In the genomic region with DNA sequence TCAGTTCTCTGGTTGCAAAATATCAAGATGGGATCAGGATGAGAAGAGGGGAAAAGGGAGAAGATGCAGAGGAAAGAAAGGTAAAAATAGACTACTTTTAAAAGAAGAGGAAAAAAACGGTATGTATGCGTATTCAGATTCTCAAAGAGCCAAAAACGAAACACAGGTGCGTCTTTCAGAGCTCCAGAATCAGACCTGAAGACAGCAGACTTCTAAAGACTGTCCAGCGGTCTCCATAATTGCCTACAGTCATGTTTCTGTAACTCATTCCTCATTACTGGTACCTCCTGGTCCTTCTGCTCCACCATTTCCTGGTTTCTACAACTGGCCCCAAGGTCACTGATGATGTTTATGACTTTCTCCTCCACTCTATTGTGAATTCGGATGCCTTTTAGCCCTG, we compare ENCODE assay signal across 36 cellular contexts.
"Had no signal": no experiment of that assay in that cellular context is flagged by ENCODE, and none has a peak within 500 bp of the region (broad histone marks: within the 10 kb centered on the region; RNA-seq: fewer than 3 reads in every experiment).

No MANE protein-coding gene starts in this region.

- H3K4me1 Mint-ChIP-seq: activated naive CD4-positive, alpha-beta T cell treated with anti-CD3 and anti-CD28 coated beads, Interleukin-2, amount 10 ng/mL, durations not matched to agents 7 days and 5 days; activated naive CD4-positive, alpha-beta T cell treated with anti-CD3 and anti-CD28 coated beads, Interleukin-2, amount 50 U/mL, for 24 hours; activated naive CD8-positive, alpha-beta T cell treated with anti-CD3 and anti-CD28 coated beads, Interleukin-2, amount 50 U/mL, for 24 hours; activated T-helper 17 cell treated with anti-CD3 and anti-CD28 coated beads, Interleukin-2, amount 50 U/mL, for 72 hours; central memory CD8-positive, alpha-beta T cell had no signal

- H3K36me3 ChIP-seq: adrenal gland, ascending aorta, brain microvascular endothelial cell, breast epithelium, cardiac muscle cell had no signal

- H3K36me3 Mint-ChIP-seq: activated naive CD4-positive, alpha-beta T cell treated with anti-CD3 and anti-CD28 coated beads, Interleukin-2, amount 10 ng/mL, durations not matched to agents 7 days and 5 days; activated naive CD4-positive, alpha-beta T cell treated with anti-CD3 and anti-CD28 coated beads, Interleukin-2, amount 50 U/mL, for 24 hours; activated naive CD4-positive, alpha-beta T cell treated with anti-CD3 and anti-CD28 coated beads, Interleukin-2, amount 50 U/mL, for 72 hours; activated naive CD8-positive, alpha-beta T cell; activated naive CD8-positive, alpha-beta T cell treated with anti-CD3 and anti-CD28 coated beads for 36 hours; activated naive CD8-positive, alpha-beta T cell treated with anti-CD3 and anti-CD28 coated beads, Interleukin-2, amount 10 ng/mL, durations not matched to agents 7 days and 5 days; brain had no signal

- H3K4me1 ChIP-seq: body of pancreas, breast epithelium had no signal

- H3K27ac ChIP-seq: adrenal gland, ascending aorta, body of pancreas, brain microvascular endothelial cell, breast epithelium, cardiac muscle cell had no signal

- H3K9me3 ChIP-seq: adrenal gland, ascending aorta, body of pancreas, breast epithelium had no signal

- H3K27ac Mint-ChIP-seq: activated naive CD4-positive, alpha-beta T cell treated with anti-CD3 and anti-CD28 coated beads for 36 hours; activated naive CD4-positive, alpha-beta T cell treated with anti-CD3 and anti-CD28 coated beads, Interleukin-2, amount 10 ng/mL, durations not matched to agents 7 days and 5 days; activated naive CD4-positive, alpha-beta T cell treated with anti-CD3 and anti-CD28 coated beads, Interleukin-2, amount 50 U/mL, for 24 hours; activated naive CD4-positive, alpha-beta T cell treated with anti-CD3 and anti-CD28 coated beads, Interleukin-2, amount 50 U/mL, for 72 hours; activated naive CD8-positive, alpha-beta T cell; activated naive CD8-positive, alpha-beta T cell treated with anti-CD3 and anti-CD28 coated beads for 36 hours; activated naive CD8-positive, alpha-beta T cell treated with anti-CD3 and anti-CD28 coated beads, Interleukin-2, amount 10 ng/mL, durations not matched to agents 7 days and 5 days; activated naive CD8-positive, alpha-beta T cell treated with anti-CD3 and anti-CD28 coated beads, Interleukin-2, amount 50 U/mL, for 24 hours; activated T-cell treated with anti-CD3 and anti-CD28 coated beads, Interleukin-2, amount 50 U/mL, for 24 hours; activated T-cell treated with anti-CD3 and anti-CD28 coated beads, Interleukin-2, amount 50 U/mL, for 72 hours; activated T-helper 1 cell treated with anti-CD3 and anti-CD28 coated beads, Interleukin-12 subunit alpha, Interleukin-12 subunit beta, Interleukin-2, Interleukin-4 antibody, amounts not matched to agents 30 ng/mL and 10 ng/mL and 1 ng/mL, durations not matched to agents 14 hours and 24 hours and 36 hours; activated T-helper 17 cell treated with anti-CD3 and anti-CD28 coated beads, Interleukin-2, amount 50 U/mL, for 72 hours; activated T-helper 2 cell treated with anti-CD3 and anti-CD28 coated beads, Interferon-gamma antibody, Interleukin-2, Interleukin-4, amounts not matched to agents 10 μg/mL and 5 μg/mL and 100 μg/mL, durations not matched to agents 14 hours and 24 hours and 36 hours; brain had no signal

- H3K4me3 Mint-ChIP-seq: activated naive CD4-positive, alpha-beta T cell treated with anti-CD3 and anti-CD28 coated beads for 36 hours; activated naive CD4-positive, alpha-beta T cell treated with anti-CD3 and anti-CD28 coated beads, Interleukin-2, amount 10 ng/mL, durations not matched to agents 7 days and 5 days; activated naive CD4-positive, alpha-beta T cell treated with anti-CD3 and anti-CD28 coated beads, Interleukin-2, amount 50 U/mL, for 24 hours; activated naive CD8-positive, alpha-beta T cell; activated naive CD8-positive, alpha-beta T cell treated with anti-CD3 and anti-CD28 coated beads for 36 hours; activated naive CD8-positive, alpha-beta T cell treated with anti-CD3 and anti-CD28 coated beads, Interleukin-2, amount 10 ng/mL, durations not matched to agents 7 days and 5 days; activated naive CD8-positive, alpha-beta T cell treated with anti-CD3 and anti-CD28 coated beads, Interleukin-2, amount 50 U/mL, for 24 hours; activated T-cell treated with anti-CD3 and anti-CD28 coated beads, Interleukin-2, amount 50 U/mL, for 24 hours; activated T-cell treated with anti-CD3 and anti-CD28 coated beads, Interleukin-2, amount 50 U/mL, for 4 hours; activated T-cell treated with anti-CD3 and anti-CD28 coated beads, Interleukin-2, amount 50 U/mL, for 72 hours; activated T-helper 1 cell treated with anti-CD3 and anti-CD28 coated beads, Interleukin-12 subunit alpha, Interleukin-12 subunit beta, Interleukin-2, Interleukin-4 antibody, amounts not matched to agents 30 ng/mL and 10 ng/mL and 1 ng/mL, durations not matched to agents 14 hours and 24 hours and 36 hours; activated T-helper 17 cell treated with anti-CD3 and anti-CD28 coated beads, Interleukin-2, amount 50 U/mL, for 72 hours; brain; central memory CD8-positive, alpha-beta T cell had no signal

- DNase-seq: activated effector memory CD4-positive, alpha-beta T cell treated with anti-CD3 and anti-CD28 coated beads, Interleukin-2, amount 50 U/mL, for 16 hours; activated effector memory CD4-positive, alpha-beta T cell treated with Interleukin-2 at 50 U/mL for 16 hours; activated gamma-delta T cell; activated gamma-delta T cell treated with Interleukin-2 at 50 U/mL for 16 hours; activated naive CD4-positive, alpha-beta T cell; activated naive CD4-positive, alpha-beta T cell treated with anti-CD3 and anti-CD28 coated beads for 36 hours; activated naive CD4-positive, alpha-beta T cell treated with anti-CD3 and anti-CD28 coated beads, Interleukin-2, amount 10 ng/mL, durations not matched to agents 7 days and 5 days; activated naive CD4-positive, alpha-beta T cell treated with anti-CD3 and anti-CD28 coated beads, Interleukin-2, amount 50 U/mL, for 16 hours; activated naive CD4-positive, alpha-beta T cell treated with Interleukin-2 at 50 U/mL for 16 hours; activated naive CD8-positive, alpha-beta T cell treated with anti-CD3 and anti-CD28 coated beads for 36 hours; activated naive CD8-positive, alpha-beta T cell treated with anti-CD3 and anti-CD28 coated beads, Interleukin-2, amount 10 ng/mL, durations not matched to agents 7 days and 5 days; activated naive CD8-positive, alpha-beta T cell treated with anti-CD3 and anti-CD28 coated beads, Interleukin-2, amount 50 U/mL, for 24 hours; activated T-cell treated with anti-CD3 and anti-CD28 coated beads, Interleukin-2, amount 50 U/mL, for 1 hour; activated T-cell treated with anti-CD3 and anti-CD28 coated beads, Interleukin-2, amount 50 U/mL, for 24 hours; activated T-cell treated with anti-CD3 and anti-CD28 coated beads, Interleukin-2, amount 50 U/mL, for 4 hours; activated T-cell treated with anti-CD3 and anti-CD28 coated beads, Interleukin-2, amount 50 U/mL, for 48 hours; activated T-cell treated with anti-CD3 and anti-CD28 coated beads, Interleukin-2, amount 50 U/mL, for 72 hours; adrenal gland; amniotic stem cell; amygdala; aorta; body of pancreas; brain microvascular endothelial cell; central memory CD4-positive, alpha-beta T cell; cerebellar nuclear complex had no signal

- H3K4me3 ChIP-seq: adrenal gland, ascending aorta, body of pancreas, breast epithelium, cardiac muscle cell had no signal

- H3K27me3 ChIP-seq: adrenal gland, ascending aorta, body of pancreas, brain microvascular endothelial cell, breast epithelium, cardiac muscle cell had no signal

- H3K9me3 Mint-ChIP-seq: activated naive CD4-positive, alpha-beta T cell treated with anti-CD3 and anti-CD28 coated beads for 36 hours; activated naive CD4-positive, alpha-beta T cell treated with anti-CD3 and anti-CD28 coated beads, Interleukin-2, amount 10 ng/mL, durations not matched to agents 7 days and 5 days; activated naive CD4-positive, alpha-beta T cell treated with anti-CD3 and anti-CD28 coated beads, Interleukin-2, amount 50 U/mL, for 24 hours; activated naive CD4-positive, alpha-beta T cell treated with anti-CD3 and anti-CD28 coated beads, Interleukin-2, amount 50 U/mL, for 72 hours; activated naive CD8-positive, alpha-beta T cell treated with anti-CD3 and anti-CD28 coated beads for 36 hours; activated naive CD8-positive, alpha-beta T cell treated with anti-CD3 and anti-CD28 coated beads, Interleukin-2, amount 10 ng/mL, durations not matched to agents 7 days and 5 days; activated naive CD8-positive, alpha-beta T cell treated with anti-CD3 and anti-CD28 coated beads, Interleukin-2, amount 50 U/mL, for 24 hours; activated T-cell treated with anti-CD3 and anti-CD28 coated beads, Interleukin-2, amount 50 U/mL, for 24 hours; activated T-cell treated with anti-CD3 and anti-CD28 coated beads, Interleukin-2, amount 50 U/mL, for 4 hours; activated T-cell treated with anti-CD3 and anti-CD28 coated beads, Interleukin-2, amount 50 U/mL, for 72 hours; activated T-helper 1 cell treated with anti-CD3 and anti-CD28 coated beads, Interleukin-12 subunit alpha, Interleukin-12 subunit beta, Interleukin-2, Interleukin-4 antibody, amounts not matched to agents 30 ng/mL and 10 ng/mL and 1 ng/mL, durations not matched to agents 14 hours and 24 hours and 36 hours; activated T-helper 17 cell treated with anti-CD3 and anti-CD28 coated beads, Interleukin-2, amount 50 U/mL, for 72 hours; activated T-helper 2 cell treated with anti-CD3 and anti-CD28 coated beads, Interferon-gamma antibody, Interleukin-2, Interleukin-4, amounts not matched to agents 10 μg/mL and 5 μg/mL and 100 μg/mL, durations not matched to agents 14 hours and 24 hours and 36 hours; central memory CD8-positive, alpha-beta T cell had no signal

- ATAC-seq: activated naive CD4-positive, alpha-beta T cell treated with anti-CD3 and anti-CD28 coated beads, Interleukin-2, amount 50 U/mL, for 72 hours; activated naive CD8-positive, alpha-beta T cell treated with anti-CD3 and anti-CD28 coated beads, Interleukin-2, amount 50 U/mL, for 24 hours; activated T-cell treated with anti-CD3 and anti-CD28 coated beads, Interleukin-2, amount 50 U/mL, for 4 hours; activated T-cell treated with anti-CD3 and anti-CD28 coated beads, Interleukin-2, amount 50 U/mL, for 72 hours; activated T-helper 17 cell treated with anti-CD3 and anti-CD28 coated beads, Interleukin-2, amount 50 U/mL, for 72 hours; body of pancreas had no signal
